Comparison of ENCODE assay signal across 19 cellular contexts in genomic region chr19:7965921-7966665, GRCh38. TPM values are rescaled to one million over a fixed set of nuclear protein-coding genes. Genes with fewer than 3 reads are reported as not detected.
DNase-seq lines count a peak whose midpoint lies in the region; TF ChIP-seq lines count a peak whose summit lies in the region.
"Had no signal": no experiment of that assay in that cellular context is flagged by ENCODE, and none has a peak within 500 bp of the region (broad histone marks: within the 10 kb centered on the region; RNA-seq: fewer than 3 reads in every experiment).

No MANE protein-coding gene starts in this region.

- no CpG with 5 or more reads among the region's 12 CpGs for WGBS in trophoblast cell (ENCODE audit: extremely low coverage, insufficient coverage, insufficient read length)

- no peak overlapping the region for H3K23ac ChIP-seq in trophoblast cell (ENCODE audit: low read length)

- H3K9ac ChIP-seq in trophoblast cell (ENCODE audit: low read length), result peak overlapping the region; percentile 17

- peak overlapping the region; percentile 22 for H4K8ac ChIP-seq in trophoblast cell (ENCODE audit: low read depth, low read length)

- no peak overlapping the region for H3K4ac ChIP-seq in trophoblast cell (ENCODE audit: low read depth, low read length)

- H3K4me2 ChIP-seq in trophoblast cell (ENCODE audit: low read length), result peak overlapping the region; percentile 42

- H3K4me1 ChIP-seq in breast epithelium (no peaks in the 10 kb centered on the region), trophoblast cell (ENCODE audit: control insufficient read depth in 1 of 2, insufficient read depth in 2 of 2, low read length in 2 of 2) (peaks cover 4 to 11% of the 10 kb centered on the region in 2 experiments)

- intact Hi-C loops in breast epithelium (cut with DNase I; ENCODE audit: low total_unique reads), result no loop called here

- CTCF ChIA-PET in AG04450 (lab: Charles Lee), result interaction anchor here (0.8 to 7.1 kb wide), 3 partner anchors 22 to 36 kb away, joined by 5 to 48 read pairs (median 6); partner anchors contain the start of gene TIMM44

- H3K18ac ChIP-seq in trophoblast cell (ENCODE audit: low read length), result peak overlapping the region; percentile 68

- no peak for TF ChIP-seq POLR2A in breast epithelium (IDR thresholded peaks at IDR 0.05)

- peak overlapping the region; percentile 72 for H3K14ac ChIP-seq in trophoblast cell (ENCODE audit: low read length)

- H2BK12ac ChIP-seq in trophoblast cell (ENCODE audit: low read length), result peak overlapping the region; percentile 65

- no peaks in the 10 kb centered on the region for H3K27me3 ChIP-seq in AG04450 (ENCODE audit: control insufficient read depth, insufficient read depth, low read length)
- no peaks in the 10 kb centered on the region for H3K27me3 ChIP-seq in breast epithelium
- H3K27me3 ChIP-seq in trophoblast cell (ENCODE audit: insufficient read depth, low read length), result no peaks in the 10 kb centered on the region

- H4K91ac ChIP-seq in trophoblast cell (ENCODE audit: low read depth, low read length), result peak overlapping the region; percentile 59

- H2BK5ac ChIP-seq in trophoblast cell (ENCODE audit: low read depth, low read length, poor library complexity), result peak overlapping the region; percentile 60

- H3K79me1 ChIP-seq in trophoblast cell (ENCODE audit: low read length), result peaks cover 4% of the 10 kb centered on the region

- peak overlapping the region; percentile 31 for H3K27ac ChIP-seq in AG04450 (ENCODE audit: low read depth, low read length)
- peak overlapping the region; percentile 28 for H3K27ac ChIP-seq in C4-2B
- H3K27ac ChIP-seq in breast epithelium, result peak overlapping the region; percentile 51 to 70
- peak overlapping the region; percentile 89 for H3K27ac ChIP-seq in trophoblast cell (ENCODE audit: low read depth, low read length)
- H3K27ac ChIP-seq: SK-N-MC had no signal

- H3K36me3 ChIP-seq in breast epithelium (no peaks in the 10 kb centered on the region), trophoblast cell (ENCODE audit: control insufficient read depth in 1 of 2, insufficient read depth in 2 of 2, low read length in 2 of 2) (peaks cover 62 to 69% of the 10 kb centered on the region in 2 experiments)

- POLR2A ChIA-PET in AG04450 (lab: Yijun Ruan, JAX), result no interaction called here

- DNase-seq in AG04450 (ENCODE audit: low read depth, low spot score) (no peak), breast epithelium (ENCODE audit: low spot score in 2 of 2) (no peak), trophoblast cell (peak; percentile 87), NCI-H345 treated with DMSO at 0.1 percent for 48 hours (lab: John Stamatoyannopoulos, UW; ENCODE audit: unreplicated experiment) (no peak), GOT3 (lab: John Stamatoyannopoulos, UW) (no peak), GF-D8 (lab: John Stamatoyannopoulos, UW) (no peak)
- DNase-seq: ACHN, AML-193, DMS 273 treated with DMSO at 0.1 percent for 48 hours, DND-41, H7, NCI-H1694 treated with DMSO at 0.1 percent for 48 hours, NCI-H510A, NCI-H748 treated with DMSO at 0.1 percent for 48 hours, Right ventricle myocardium superior had no signal

- peak overlapping the region; percentile 28 for H2BK120ac ChIP-seq in trophoblast cell (ENCODE audit: insufficient read depth, low read length, poor library complexity)

- H2AK5ac ChIP-seq in trophoblast cell (ENCODE audit: low read length), result peak overlapping the region; percentile 75

- no peak overlapping the region for H4K12ac ChIP-seq in trophoblast cell (ENCODE audit: low read depth, low read length)

- H2AFZ ChIP-seq in trophoblast cell (ENCODE audit: insufficient read depth, low read length, poor library complexity), result no peak overlapping the region

- no peak overlapping the region for H3K4me3 ChIP-seq in AG04450 (ENCODE audit: low read depth, low read length)
- H3K4me3 ChIP-seq in breast epithelium, result no peak overlapping the region
- H3K4me3 ChIP-seq in trophoblast cell (ENCODE audit: low read depth, low read length), result no peak overlapping the region
- H3K4me3 ChIP-seq: SK-N-MC had no signal

- H3K79me2 ChIP-seq in trophoblast cell (ENCODE audit: control insufficient read depth, insufficient read depth, low read length, poor library complexity), result no peaks in the 10 kb centered on the region

- TF ChIP-seq CTCF in AG04450 (IDR thresholded peaks at IDR 0.05; ENCODE audit: low read depth, low read length) (no peak), C4-2B (conservative IDR thresholded peaks at IDR 0.05) (no peak), breast epithelium (IDR thresholded peaks at IDR 0.05) (no peak)

- H3K9me3 ChIP-seq in AG04450 (ENCODE audit: control insufficient read depth, insufficient read depth, low read length), result no peaks in the 10 kb centered on the region; the same call in 1 of the 2 replicates
- no peaks in the 10 kb centered on the region for H3K9me3 ChIP-seq in breast epithelium
- no peaks in the 10 kb centered on the region for H3K9me3 ChIP-seq in trophoblast cell (ENCODE audit: insufficient read depth, low read depth, low read length)

RNA-seq across cellular contexts. Expression of gene TIMM44, which starts 22.6 kb away (rescaled TPM):
- 42.0 and 43.3 TPM in 2 replicates for polyA plus RNA-seq in AG04450 (2011; rRNA removed)
- polyA minus RNA-seq in AG04450 (2011; rRNA and poly(A)+ RNA removed), result 26.6 and 27.2 TPM in 2 replicates
- total RNA-seq in breast epithelium, result 10 to 100 TPM; 29.3 to 59.6 (median 57.8) TPM
- 55.8 and 58.2 TPM in 2 replicates for polyA plus RNA-seq in trophoblast cell (2013)

RNA-seq across cellular contexts. Expression of gene ELAVL1, which starts 39.3 kb away (rescaled TPM):
- 44.7 and 52.3 TPM in 2 replicates for polyA plus RNA-seq in AG04450 (2011; rRNA removed)
- 43.8 and 53.1 TPM in 2 replicates for polyA minus RNA-seq in AG04450 (2011; rRNA and poly(A)+ RNA removed)
- total RNA-seq in breast epithelium, result 10 to 100 TPM; 28.6 to 30.8 (median 29.7) TPM
- polyA plus RNA-seq in trophoblast cell (2013), result 65.9 and 68.2 TPM in 2 replicates

RNA-seq across cellular contexts. Expression of gene CTXN1, which starts 40.2 kb away (rescaled TPM):
- 0.95 and 2.2 TPM in 2 replicates for polyA plus RNA-seq in AG04450 (2011; rRNA removed)
- 0.78 and 1.0 TPM in 2 replicates for polyA minus RNA-seq in AG04450 (2011; rRNA and poly(A)+ RNA removed)
- total RNA-seq in breast epithelium, result 1 to 10 TPM in 2 of 3 donors, under 1 TPM in 1; 0.32 to 9.5 (median 5.6) TPM
- 21.5 and 23.0 TPM in 2 replicates for polyA plus RNA-seq in trophoblast cell (2013)
- polyA plus RNA-seq: CD14-positive monocyte had no signal

RNA-seq across cellular contexts. Expression of gene SNAPC2, which starts 46.0 kb away (rescaled TPM):
- 12.1 and 17.7 TPM in 2 replicates for polyA plus RNA-seq in AG04450 (2011; rRNA removed)
- polyA minus RNA-seq in AG04450 (2011; rRNA and poly(A)+ RNA removed), result 8.7 and 11.0 TPM in 2 replicates
- total RNA-seq in breast epithelium, result 10 to 100 TPM; 13.8 to 14.8 (median 13.8) TPM
- polyA plus RNA-seq in trophoblast cell (2013), result 16.9 and 18.3 TPM in 2 replicates

RNA-seq across cellular contexts. Expression of gene TGFBR3L, which starts 51.5 kb away (rescaled TPM):
- 0.88 TPM in 1 of 2 replicates, not detected in the other for polyA plus RNA-seq in AG04450 (2011; rRNA removed)
- not detected in 2 replicates for polyA minus RNA-seq in AG04450 (2011; rRNA and poly(A)+ RNA removed)
- 1 to 10 TPM in 1 of 3 donors, not detected in 2; 2.3 TPM for total RNA-seq in breast epithelium
- polyA plus RNA-seq in trophoblast cell (2013), result 0.64 and 0.90 TPM in 2 replicates
- total RNA-seq: G401 had no signal
- polyA plus RNA-seq: CD14-positive monocyte had no signal

Comparison
In these comparisons a context has a peak if more than half of its experiments do, and no peak if none do; other contexts are left out.
1. DNase-seq: peak in trophoblast cell (2 of 2); none in AG04450 (single experiment), breast epithelium (0 of 2), NCI-H345 treated with DMSO at 0.1 percent for 48 hours (single experiment), GOT3 (single experiment) and GF-D8 (single experiment).
2. H3K27ac ChIP-seq: peak in every context shown above with its lines; median percentile 89 in trophoblast cell; 60 in breast epithelium; 31 in AG04450; 28 in C4-2B.